ENCODE assay signal across 25 cellular contexts in genomic region chr1:77424236-77424635, GRCh38.
DNase-seq lines count a peak whose midpoint lies in the region; FAIRE-seq and TF ChIP-seq lines count a peak whose summit lies in the region.
"Had no signal": no experiment of that assay in that cellular context is flagged by ENCODE, and none has a peak within 500 bp of the region (broad histone marks: within the 10 kb centered on the region; RNA-seq: fewer than 3 reads in every experiment).

No MANE protein-coding gene starts in this region.

- CTCF ChIA-PET in Calu3 (lab: Charles Lee) (interaction anchor here (0.6 kb wide), 1 partner anchor 14 kb away, joined by 4 read pairs; no protein-coding TSS in a partner anchor), endothelial cell of umbilical vein (lab: Charles Lee) (no interaction called here)

- no peak for TF ChIP-seq POLR2A in endothelial cell of umbilical vein (IDR thresholded peaks at IDR 0.05; ENCODE audit: low read depth, low read length)
- no peak for TF ChIP-seq POLR2A in uterus (IDR thresholded peaks at IDR 0.05)

- H4K20me1 ChIP-seq in endothelial cell of umbilical vein (replicated peaks; ENCODE audit: control insufficient read depth, extremely low read depth, insufficient read depth, low read length), result no peaks in the 10 kb centered on the region

- intact Hi-C loops in Calu3 (cut with micrococcal nuclease; ENCODE audit: unreplicated experiment), result no loop called here
- intact Hi-C loops in endothelial cell of umbilical vein (cut with micrococcal nuclease), result loop anchor here (10.0 kb wide), 1 partner anchor 261 kb away; the partner anchor contains the start of gene ZZZ3
- intact Hi-C loops in uterus (cut with DNase I; ENCODE audit: low total_unique reads), result no loop called here

- H3K4me1 ChIP-seq in endothelial cell of umbilical vein (ENCODE audit: control insufficient read depth, extremely low read depth, insufficient read depth, low read length) (peaks cover 3% of the 10 kb centered on the region), uterus (no peaks in the 10 kb centered on the region)
- H3K4me1 ChIP-seq: body of pancreas, thyroid gland had no signal

- no peaks in the 10 kb centered on the region for H3K9me1 ChIP-seq in endothelial cell of umbilical vein (replicated peaks; ENCODE audit: control insufficient read depth, extremely low read depth, insufficient read depth, low read length)

- dilution Hi-C loops in endothelial cell of umbilical vein (cut with MboI; ENCODE audit: extremely low pct_ligation_motif_present, low sequenced_read_pairs), result no loop called here

- H3K79me2 ChIP-seq in endothelial cell of umbilical vein (ENCODE audit: control insufficient read depth, insufficient read depth, low read length), result no peaks in the 10 kb centered on the region

- H3K4me2 ChIP-seq in endothelial cell of umbilical vein (ENCODE audit: insufficient read depth, low read length), result no peak overlapping the region

- H3K27me3 Mint-ChIP-seq in Calu3 (ENCODE audit: unreplicated experiment), result no peaks in the 10 kb centered on the region
- H3K27me3 Mint-ChIP-seq: activated naive CD8-positive, alpha-beta T cell treated with anti-CD3 and anti-CD28 coated beads for 36 hours had no signal

- BruUV-seq in Calu3 (replicated peaks; lab: Mats Ljungman, UMichigan), result no TSS peak
- BruUV-seq in endothelial cell of umbilical vein (replicated peaks; lab: Mats Ljungman, UMichigan), result no TSS peak

- H2AFZ ChIP-seq in endothelial cell of umbilical vein (ENCODE audit: low read depth, low read length), result no peak overlapping the region

- H3K4me3 ChIP-seq in endothelial cell of umbilical vein (replicated peaks in 1 of 3; ENCODE audit: insufficient read depth in 1 of 3, low read depth in 1 of 3, low read length in 3 of 3) (no peak overlapping the region), uterus (no peak overlapping the region)
- H3K4me3 ChIP-seq: body of pancreas, thyroid gland had no signal

- peak; percentile 48 for FAIRE-seq in endothelial cell of umbilical vein (lab: Jason Lieb, UNC)
- FAIRE-seq: GM19239 had no signal

- DNase-seq in Calu3 (no peak), M059J (ENCODE audit: low read depth) (peak; percentile 47), endothelial cell of umbilical vein (ENCODE audit: low read depth, low spot score) (peak; percentile 49), myocyte (ENCODE audit: low read depth) (peak; percentile 51), 8988T (no peak), uterus (no peak)
- DNase-seq in stimulated activated CD4-positive, alpha-beta T cell treated with anti-CD3 and anti-CD28 coated beads, Interleukin-4, amount 100 ng/mL, for 4 hours, result no peak
- no peak for DNase-seq in stimulated activated naive CD4-positive, alpha-beta T cell treated with Interleukin-2 at 50 U/mL for 16 hours (lab: John Stamatoyannopoulos, UW)
- DNase-seq: activated CD8-positive, alpha-beta memory T cell treated with anti-CD3 and anti-CD28 coated beads for 24 hours; activated naive CD8-positive, alpha-beta T cell treated with anti-CD3 and anti-CD28 coated beads for 36 hours; body of pancreas; H7; head of caudate nucleus; left ventricle myocardium superior; NCI-H1436; NCI-H774; nucleus accumbens; right cardiac atrium; stimulated activated CD4-positive, alpha-beta T cell treated with anti-CD3 and anti-CD28 coated beads, Interleukin-15, amount 100 ng/mL, for 24 hours; T1000; thyroid gland had no signal

- H3K9me3 Mint-ChIP-seq in Calu3 (ENCODE audit: low read depth, unreplicated experiment), result no peaks in the 10 kb centered on the region
- H3K9me3 Mint-ChIP-seq: stimulated activated effector memory CD8-positive, alpha-beta T cell treated with anti-CD3 and anti-CD28 coated beads, Interleukin-12 subunit alpha, Interleukin-12 subunit beta, amount 100 ng/mL, for 72 hours had no signal

- H3K36me3 ChIP-seq in endothelial cell of umbilical vein (ENCODE audit: control insufficient read depth in 2 of 2, extremely low read depth in 1 of 2, insufficient read depth in 2 of 2, low read length in 2 of 2) (no peaks in the 10 kb centered on the region), uterus (no peaks in the 10 kb centered on the region)
- H3K36me3 ChIP-seq: thyroid gland had no signal

- H3K27ac Mint-ChIP-seq in Calu3 (ENCODE audit: unreplicated experiment), result peak overlapping the region; percentile 10
- H3K27ac Mint-ChIP-seq: activated naive CD8-positive, alpha-beta T cell treated with anti-CD3 and anti-CD28 coated beads for 36 hours; dendritic cell treated with granulocyte-macrophage colony-stimulating factor and Interleukin-4, amounts not matched to agents 40 ng/mL and 50 ng/mL, for 4 days; stimulated activated effector memory CD8-positive, alpha-beta T cell treated with anti-CD3 and anti-CD28 coated beads, Interleukin-12 subunit alpha, Interleukin-12 subunit beta, amount 100 ng/mL, for 72 hours had no signal

- H3K4me1 Mint-ChIP-seq in Calu3 (ENCODE audit: low read depth, unreplicated experiment), result peaks cover 14% of the 10 kb centered on the region

- H3K36me3 Mint-ChIP-seq in Calu3 (ENCODE audit: insufficient read depth, unreplicated experiment), result no peaks in the 10 kb centered on the region
- H3K36me3 Mint-ChIP-seq: stimulated activated effector memory CD8-positive, alpha-beta T cell treated with anti-CD3 and anti-CD28 coated beads, Interleukin-12 subunit alpha, Interleukin-12 subunit beta, amount 100 ng/mL, for 72 hours had no signal

- peak overlapping the region; percentile 7 for H3K4me3 Mint-ChIP-seq in Calu3 (ENCODE audit: low read depth, unreplicated experiment)
- H3K4me3 Mint-ChIP-seq: activated naive CD8-positive, alpha-beta T cell treated with anti-CD3 and anti-CD28 coated beads for 36 hours; dendritic cell treated with granulocyte-macrophage colony-stimulating factor and Interleukin-4, amounts not matched to agents 40 ng/mL and 50 ng/mL, for 4 days; stimulated activated effector memory CD8-positive, alpha-beta T cell treated with anti-CD3 and anti-CD28 coated beads, Interleukin-12 subunit alpha, Interleukin-12 subunit beta, amount 100 ng/mL, for 72 hours had no signal

- no peak overlapping the region for H3K9ac ChIP-seq in endothelial cell of umbilical vein (replicated peaks; ENCODE audit: extremely low read depth, insufficient read depth, low read length)

- H3K27ac ChIP-seq in endothelial cell of umbilical vein (ENCODE audit: insufficient read depth, low read depth, low read length), result no peak overlapping the region
- no peak overlapping the region for H3K27ac ChIP-seq in uterus
- H3K27ac ChIP-seq: body of pancreas, epithelial cell of prostate, thyroid gland had no signal

- TF ChIP-seq CTCF in Calu3 (IDR thresholded peaks at IDR 0.05; ENCODE audit: unreplicated experiment) (no peak), endothelial cell of umbilical vein (IDR thresholded peaks at IDR 0.05; ENCODE audit: extremely low read depth in 1 of 2, insufficient read depth in 1 of 2, low read depth in 1 of 2, low read length in 2 of 2) (no peak), uterus (IDR thresholded peaks at IDR 0.05) (no peak)

- no peaks in the 10 kb centered on the region for H3K27me3 ChIP-seq in endothelial cell of umbilical vein (ENCODE audit: control insufficient read depth in 2 of 2, insufficient read depth in 2 of 2, low read length in 2 of 2)
- no peaks in the 10 kb centered on the region for H3K27me3 ChIP-seq in uterus
- H3K27me3 ChIP-seq: body of pancreas, thyroid gland had no signal

- POLR2A ChIA-PET in endothelial cell of umbilical vein (lab: Charles Lee), result no interaction called here

- H3K9me3 ChIP-seq in endothelial cell of umbilical vein (replicated peaks; ENCODE audit: control insufficient read depth, insufficient read depth, low read length), result no peaks in the 10 kb centered on the region
- no peaks in the 10 kb centered on the region for H3K9me3 ChIP-seq in uterus
- H3K9me3 ChIP-seq: body of pancreas, thyroid gland had no signal

TF ChIP-seq in endothelial cell of umbilical vein, 7 proteins besides CTCF, POLR2A, EP300 and RAD21:
- TF ChIP-seq MAX (IDR thresholded peaks at IDR 0.05; ENCODE audit: insufficient read depth, insufficient read length), result no peak
- TF ChIP-seq FOS (IDR thresholded peaks at IDR 0.05; ENCODE audit: borderline replicate concordance, insufficient read depth, low read length), result peak; percentile 41

Comparison
In these comparisons a context has a peak if more than half of its experiments do, and no peak if none do; other contexts are left out.
1. DNase-seq: peak in M059J (single experiment), endothelial cell of umbilical vein (single experiment) and myocyte (single experiment); none in Calu3 (single experiment), 8988T (single experiment), stimulated activated CD4-positive, alpha-beta T cell treated with anti-CD3 and anti-CD28 coated beads, Interleukin-4, amount 100 ng/mL, for 4 hours (0 of 2), stimulated activated naive CD4-positive, alpha-beta T cell treated with Interleukin-2 at 50 U/mL for 16 hours (single experiment) and uterus (0 of 2).